In genomic region chr5:139293504-139294371, GRCh38 we compare ENCODE assay signal across 8 cellular contexts. TPM values are rescaled to one million over a fixed set of nuclear protein-coding genes. Genes with fewer than 3 reads are reported as not detected.
DNase-seq lines count a peak whose midpoint lies in the region; ATAC-seq and TF ChIP-seq lines count a peak whose summit lies in the region.

A gene with protein sequence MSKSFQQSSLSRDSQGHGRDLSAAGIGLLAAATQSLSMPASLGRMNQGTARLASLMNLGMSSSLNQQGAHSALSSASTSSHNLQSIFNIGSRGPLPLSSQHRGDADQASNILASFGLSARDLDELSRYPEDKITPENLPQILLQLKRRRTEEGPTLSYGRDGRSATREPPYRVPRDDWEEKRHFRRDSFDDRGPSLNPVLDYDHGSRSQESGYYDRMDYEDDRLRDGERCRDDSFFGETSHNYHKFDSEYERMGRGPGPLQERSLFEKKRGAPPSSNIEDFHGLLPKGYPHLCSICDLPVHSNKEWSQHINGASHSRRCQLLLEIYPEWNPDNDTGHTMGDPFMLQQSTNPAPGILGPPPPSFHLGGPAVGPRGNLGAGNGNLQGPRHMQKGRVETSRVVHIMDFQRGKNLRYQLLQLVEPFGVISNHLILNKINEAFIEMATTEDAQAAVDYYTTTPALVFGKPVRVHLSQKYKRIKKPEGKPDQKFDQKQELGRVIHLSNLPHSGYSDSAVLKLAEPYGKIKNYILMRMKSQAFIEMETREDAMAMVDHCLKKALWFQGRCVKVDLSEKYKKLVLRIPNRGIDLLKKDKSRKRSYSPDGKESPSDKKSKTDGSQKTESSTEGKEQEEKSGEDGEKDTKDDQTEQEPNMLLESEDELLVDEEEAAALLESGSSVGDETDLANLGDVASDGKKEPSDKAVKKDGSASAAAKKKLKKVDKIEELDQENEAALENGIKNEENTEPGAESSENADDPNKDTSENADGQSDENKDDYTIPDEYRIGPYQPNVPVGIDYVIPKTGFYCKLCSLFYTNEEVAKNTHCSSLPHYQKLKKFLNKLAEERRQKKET (plus strand): TSS chr5:139293740. CDS start chr5:139307416, 13,676 bp downstream.

- 1% methylated on average over 48 to 64 of the region's 88 CpGs for WGBS in tibial nerve, 2 donors

- H3K9me3 ChIP-seq in parathyroid adenoma (ENCODE audit: control insufficient read depth, low read length) (no peaks in the 10 kb centered on the region), tibial nerve (no peaks in the 10 kb centered on the region)

- H3K79me2 ChIP-seq in parathyroid adenoma, result peaks cover 31% of the 10 kb centered on the region

- H3K4me1 Mint-ChIP-seq in activated naive CD8-positive, alpha-beta T cell treated with anti-CD3 and anti-CD28 coated beads, Interleukin-2, amount 50 U/mL, for 24 hours, result peaks cover 42% of the 10 kb centered on the region

- no peaks in the 10 kb centered on the region for H3K27me3 Mint-ChIP-seq in activated naive CD8-positive, alpha-beta T cell treated with anti-CD3 and anti-CD28 coated beads, Interleukin-2, amount 50 U/mL, for 24 hours

- intact Hi-C loops in Right ventricle myocardium superior (cut with DNase I), result loop anchor here (10.0 kb wide), 2 partner anchors 51 to 121 kb away; partner anchors contain the start of gene PAIP2

- ATAC-seq in HG02759 (IDR thresholded peaks at IDR 0.05; ENCODE audit: unreplicated experiment) (peak; percentile 78), Right ventricle myocardium superior (ENCODE audit: poor library complexity) (peak; percentile 97)
- peak; percentile 81 for ATAC-seq in activated naive CD8-positive, alpha-beta T cell treated with anti-CD3 and anti-CD28 coated beads, Interleukin-2, amount 50 U/mL, for 24 hours

- peaks cover 38% of the 10 kb centered on the region for H3K36me3 Mint-ChIP-seq in activated naive CD8-positive, alpha-beta T cell treated with anti-CD3 and anti-CD28 coated beads, Interleukin-2, amount 50 U/mL, for 24 hours (ENCODE audit: low read depth)

- peak within 1 kb of the TSS; percentile 96 for H3K27ac Mint-ChIP-seq in activated naive CD8-positive, alpha-beta T cell treated with anti-CD3 and anti-CD28 coated beads, Interleukin-2, amount 50 U/mL, for 24 hours

- DNase-seq in NCI-H1417 treated with DMSO at 0.1 percent for 48 hours (lab: John Stamatoyannopoulos, UW), result peak; percentile 52
- peak; percentile 97 for DNase-seq in SW480 (ENCODE audit: low spot score)
- peak; percentile 95 for DNase-seq in activated naive CD8-positive, alpha-beta T cell treated with anti-CD3 and anti-CD28 coated beads, Interleukin-2, amount 50 U/mL, for 24 hours
- peak; percentile 97 for DNase-seq in Right ventricle myocardium superior
- peak; percentile 92 to 94 for DNase-seq in tibial nerve (ENCODE audit: low spot score in 2 of 2)

- peak within 1 kb of the TSS; percentile 75 for H2AFZ ChIP-seq in parathyroid adenoma

- TF ChIP-seq CTCF in parathyroid adenoma (IDR thresholded peaks at IDR 0.05), result no peak
- TF ChIP-seq CTCF in tibial nerve (IDR thresholded peaks at IDR 0.05), result peak in 2 of 5 experiments; percentile 43 to 44

- TF ChIP-seq EP300 in tibial nerve (IDR thresholded peaks at IDR 0.05), result peak; percentile 59 to 100

- peak within 1 kb of the TSS; percentile 97 for H3K27ac ChIP-seq in parathyroid adenoma
- H3K27ac ChIP-seq in tibial nerve, result peak within 1 kb of the TSS; percentile 98 to 100 (median 100)

- TF ChIP-seq POLR2A in GM10847 (IDR thresholded peaks at IDR 0.05; ENCODE audit: extremely low read depth, insufficient read length), result peak; percentile 85
- TF ChIP-seq POLR2A in tibial nerve (IDR thresholded peaks at IDR 0.05), result peak; percentile 86 to 98

- H3K27me3 ChIP-seq in parathyroid adenoma (ENCODE audit: control insufficient read depth, insufficient read depth, low read length) (no peaks in the 10 kb centered on the region), tibial nerve (no peaks in the 10 kb centered on the region)

- H3K36me3 ChIP-seq in parathyroid adenoma (ENCODE audit: control insufficient read depth, insufficient read depth, low read length), result no peaks in the 10 kb centered on the region
- H3K36me3 ChIP-seq in tibial nerve, result no peaks in the 10 kb centered on the region

- no peaks in the 10 kb centered on the region for H3K9me3 Mint-ChIP-seq in activated naive CD8-positive, alpha-beta T cell treated with anti-CD3 and anti-CD28 coated beads, Interleukin-2, amount 50 U/mL, for 24 hours

- peak within 1 kb of the TSS; percentile 96 for H3K4me3 Mint-ChIP-seq in activated naive CD8-positive, alpha-beta T cell treated with anti-CD3 and anti-CD28 coated beads, Interleukin-2, amount 50 U/mL, for 24 hours

- peak within 1 kb of the TSS; percentile 100 for H3K9ac ChIP-seq in parathyroid adenoma

- H3K4me1 ChIP-seq in parathyroid adenoma (peaks cover 17% of the 10 kb centered on the region), tibial nerve (peaks cover 0 to 42% (median 35%) of the 10 kb centered on the region in 4 donors)

- peak within 1 kb of the TSS; percentile 53 for H3K4me2 ChIP-seq in parathyroid adenoma (ENCODE audit: low read length)

- H3K4me3 ChIP-seq in parathyroid adenoma (ENCODE audit: low read depth, low read length) (peak within 1 kb of the TSS; percentile 89), tibial nerve (peak within 1 kb of the TSS; percentile 78 to 98 (median 88))

RNA-seq across cellular contexts. Expression of the gene that starts here (rescaled TPM):
- total RNA-seq in Right ventricle myocardium superior, result 111 TPM
- total RNA-seq in tibial nerve, result 100 to 1,000 TPM; 147 to 231 (median 196) TPM

Comparison
In these comparisons a context has a peak if more than half of its experiments do, and no peak if none do; other contexts are left out.
1. Peak in every context shown above with its lines: DNase-seq, ATAC-seq, H3K4me3 ChIP-seq and H3K27ac ChIP-seq.